8 cellular contexts compared by ENCODE assay signal in the genomic region with DNA sequence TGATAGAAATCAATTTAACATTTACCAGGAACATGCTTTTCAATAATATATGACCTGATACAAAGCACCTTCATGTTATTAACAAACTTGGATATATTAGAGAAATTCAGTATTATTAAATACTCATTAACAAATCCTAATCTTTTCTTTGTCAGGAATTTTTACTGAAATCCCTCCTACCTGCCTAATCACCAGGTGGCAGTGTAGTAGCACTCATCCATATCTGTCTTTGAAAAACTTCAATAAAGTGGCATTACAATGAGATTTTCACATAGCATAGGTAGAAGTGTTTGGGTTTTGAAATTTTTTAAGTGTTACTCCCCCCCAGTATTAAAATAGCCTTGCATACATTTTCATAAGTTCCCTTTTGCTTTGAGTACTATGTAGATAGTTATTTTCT.
A peak's percentile ranks its signal among the peaks of the same experiment; 100 is the strongest.
DNase-seq lines count a peak whose midpoint lies in the region; ATAC-seq and TF ChIP-seq lines count a peak whose summit lies in the region.

No MANE protein-coding gene starts in this region.

- no peak for TF ChIP-seq EP300 in gastroesophageal sphincter (IDR thresholded peaks at IDR 0.05)

- H3K9me3 ChIP-seq in right lobe of liver (no peaks in the 10 kb centered on the region), gastroesophageal sphincter (no peaks in the 10 kb centered on the region)

- H3K27me3 ChIP-seq in right lobe of liver (no peaks in the 10 kb centered on the region), gastroesophageal sphincter (no peaks in the 10 kb centered on the region)

- DNase-seq in EH (ENCODE audit: low read depth) (peak; percentile 9), LoVo (ENCODE audit: low spot score) (peak; percentile 25), astrocyte of the hippocampus (ENCODE audit: low read depth, low spot score) (peak; percentile 43), right lobe of liver (no peak)
- DNase-seq in activated naive CD4-positive, alpha-beta T cell treated with Interleukin-2 at 50 U/mL for 16 hours = no peak

- H3K36me3 ChIP-seq in right lobe of liver (no peaks in the 10 kb centered on the region), gastroesophageal sphincter (no peaks in the 10 kb centered on the region)

- TF ChIP-seq POLR2A in right lobe of liver (IDR thresholded peaks at IDR 0.05) = no peak
- TF ChIP-seq POLR2A in gastroesophageal sphincter (IDR thresholded peaks at IDR 0.05) = no peak

- intact Hi-C loops in right lobe of liver (cut with DNase I) = no loop called here

- H3K4me3 ChIP-seq in right lobe of liver (no peak overlapping the region), gastroesophageal sphincter (no peak overlapping the region)

- H3K4me1 ChIP-seq in right lobe of liver = no peaks in the 10 kb centered on the region
- H3K4me1 ChIP-seq in gastroesophageal sphincter = no peaks in the 10 kb centered on the region

- TF ChIP-seq CTCF in right lobe of liver (IDR thresholded peaks at IDR 0.05) (peak; percentile 42 to 61 (median 60)), gastroesophageal sphincter (IDR thresholded peaks at IDR 0.05) (peak in 1 of 4 experiments; percentile 29)

- peak in 3 of 4 donors; percentile 35 to 47 (median 39) for ATAC-seq in right lobe of liver
- no peak for ATAC-seq in HG03108 (IDR thresholded peaks at IDR 0.05; ENCODE audit: unreplicated experiment)
- no peak for ATAC-seq in GM18873 (IDR thresholded peaks at IDR 0.05; ENCODE audit: low FRiP score, unreplicated experiment)
- ATAC-seq in gastroesophageal sphincter = no peak

- no peak overlapping the region for H3K27ac ChIP-seq in right lobe of liver
- no peak overlapping the region for H3K27ac ChIP-seq in gastroesophageal sphincter

Comparison
In these comparisons a context has a peak if more than half of its experiments do, and no peak if none do; other contexts are left out.
1. DNase-seq: peak in EH (single experiment), LoVo (single experiment) and astrocyte of the hippocampus (single experiment); none in right lobe of liver (0 of 3) and activated naive CD4-positive, alpha-beta T cell treated with Interleukin-2 at 50 U/mL for 16 hours (single experiment).
2. ATAC-seq: peak in right lobe of liver (3 of 4); none in HG03108 (single experiment), GM18873 (single experiment) and gastroesophageal sphincter (single experiment).